10 cellular contexts compared by ENCODE assay signal in genomic region chr3:188468672-188469071, GRCh38.
DNase-seq lines count a peak whose midpoint lies in the region; ATAC-seq, FAIRE-seq and TF ChIP-seq lines count a peak whose summit lies in the region.
"Had no signal": no experiment of that assay in that cellular context is flagged by ENCODE, and none has a peak within 500 bp of the region (broad histone marks: within the 10 kb centered on the region; RNA-seq: fewer than 3 reads in every experiment).

No MANE protein-coding gene starts in this region.

- H3K27me3 ChIP-seq in adipocyte (replicated peaks; ENCODE audit: control insufficient read depth, insufficient read depth, low read length), result no peaks in the 10 kb centered on the region

- peak; percentile 84 for FAIRE-seq in kidney (lab: Jason Lieb, UNC)

- peak overlapping the region; percentile 48 for H3K4me3 ChIP-seq in adipocyte (ENCODE audit: low read length)
- peak overlapping the region; percentile 12 to 30 for H3K4me3 ChIP-seq in kidney (ENCODE audit: low read length in 2 of 2)

- H3K27me3 Mint-ChIP-seq in T-helper 2 cell treated with Interferon-gamma antibody and Interleukin-4, amounts not matched to agents 5 μg/mL and 100 μg/mL, for 36 hours (ENCODE audit: low read depth), result no peaks in the 10 kb centered on the region
- H3K27me3 Mint-ChIP-seq: activated CD4-positive, alpha-beta T cell treated with anti-CD3 and anti-CD28 coated beads, Interleukin-2, amount 10 ng/mL, durations not matched to agents 7 days and 5 days had no signal

- no peaks in the 10 kb centered on the region for H3K9me3 ChIP-seq in adipocyte (ENCODE audit: control insufficient read depth, low read length)
- no peaks in the 10 kb centered on the region for H3K9me3 ChIP-seq in kidney (ENCODE audit: control insufficient read depth in 1 of 2, low read length in 2 of 2)

- no peak for TF ChIP-seq CTCF in kidney (IDR thresholded peaks at IDR 0.05; ENCODE audit: borderline replicate concordance, extremely low read depth, insufficient read depth)

- no peak overlapping the region for H3K27ac Mint-ChIP-seq in T-helper 2 cell treated with Interferon-gamma antibody and Interleukin-4, amounts not matched to agents 5 μg/mL and 100 μg/mL, for 36 hours
- H3K27ac Mint-ChIP-seq: activated CD4-positive, alpha-beta T cell treated with anti-CD3 and anti-CD28 coated beads, Interleukin-2, amount 10 ng/mL, durations not matched to agents 7 days and 5 days had no signal

- no peak overlapping the region for H3K4me3 Mint-ChIP-seq in T-helper 2 cell treated with Interferon-gamma antibody and Interleukin-4, amounts not matched to agents 5 μg/mL and 100 μg/mL, for 36 hours
- H3K4me3 Mint-ChIP-seq: activated CD4-positive, alpha-beta T cell treated with anti-CD3 and anti-CD28 coated beads, Interleukin-2, amount 10 ng/mL, durations not matched to agents 7 days and 5 days had no signal

- peaks cover 54% of the 10 kb centered on the region for H3K4me1 ChIP-seq in adipocyte (ENCODE audit: control insufficient read depth, insufficient read depth, low read length)
- H3K4me1 ChIP-seq in kidney (ENCODE audit: control insufficient read depth in 1 of 2, insufficient read depth in 1 of 2, low read depth in 1 of 2, low read length in 2 of 2), result peaks cover 13 to 29% of the 10 kb centered on the region in 2 donors

- no peak for ATAC-seq in HG03196 (IDR thresholded peaks at IDR 0.05; ENCODE audit: unreplicated experiment)
- no peak for ATAC-seq in GM18520 (IDR thresholded peaks at IDR 0.05; ENCODE audit: unreplicated experiment)

- H3K9me3 Mint-ChIP-seq in T-helper 2 cell treated with Interferon-gamma antibody and Interleukin-4, amounts not matched to agents 5 μg/mL and 100 μg/mL, for 36 hours, result no peaks in the 10 kb centered on the region

- no peaks in the 10 kb centered on the region for H3K4me1 Mint-ChIP-seq in T-helper 2 cell treated with Interferon-gamma antibody and Interleukin-4, amounts not matched to agents 5 μg/mL and 100 μg/mL, for 36 hours (ENCODE audit: low read depth)
- H3K4me1 Mint-ChIP-seq: activated CD4-positive, alpha-beta T cell treated with anti-CD3 and anti-CD28 coated beads, Interleukin-2, amount 10 ng/mL, durations not matched to agents 7 days and 5 days had no signal

- intact Hi-C loops in kidney (cut with DNase I), result no loop called here

- DNase-seq in NCI-H1105 (lab: John Stamatoyannopoulos, UW), result peak; percentile 60
- no peak for DNase-seq in adipocyte (ENCODE audit: low read depth)
- peak; percentile 80 for DNase-seq in kidney
- peak in 19 of 49 donors; percentile 3 to 51 (median 23) for DNase-seq in substantia nigra (lab: John Stamatoyannopoulos, UW)
- no peak for DNase-seq in inferior parietal cortex (ENCODE audit: extremely low spot score)
- DNase-seq in T-helper 2 cell treated with Interferon-gamma antibody and Interleukin-4, amounts not matched to agents 5 μg/mL and 100 μg/mL, for 36 hours (ENCODE audit: low spot score), result no peak
- DNase-seq: activated CD4-positive, alpha-beta T cell treated with anti-CD3 and anti-CD28 coated beads, Interleukin-2, amount 10 ng/mL, durations not matched to agents 7 days and 5 days; central memory CD4-positive, alpha-beta T cell had no signal

- no peaks in the 10 kb centered on the region for H3K36me3 ChIP-seq in adipocyte (ENCODE audit: control insufficient read depth, insufficient read depth, low read length, severe bottlenecking)
- no peaks in the 10 kb centered on the region for H3K36me3 ChIP-seq in kidney (ENCODE audit: control insufficient read depth in 1 of 2, insufficient read depth in 2 of 2, low read length in 2 of 2)

- H3K9ac ChIP-seq in adipocyte (ENCODE audit: low read length), result peak overlapping the region; percentile 37
- H3K9ac ChIP-seq in kidney (ENCODE audit: low read length in 2 of 2), result no peak overlapping the region

- peaks cover 20% of the 10 kb centered on the region for H3K36me3 Mint-ChIP-seq in T-helper 2 cell treated with Interferon-gamma antibody and Interleukin-4, amounts not matched to agents 5 μg/mL and 100 μg/mL, for 36 hours (ENCODE audit: low read depth)

- H3K27ac ChIP-seq in kidney (ENCODE audit: low read depth in 2 of 2, low read length in 2 of 2), result peak overlapping the region; percentile 77 to 81
- peak overlapping the region; percentile 49 for H3K27ac ChIP-seq in substantia nigra (ENCODE audit: low read depth, low read length, poor library complexity, severe bottlenecking)

Comparison
In these comparisons a context has a peak if more than half of its experiments do, and no peak if none do; other contexts are left out.
1. DNase-seq: peak in NCI-H1105 (single experiment) and kidney (single experiment); none in adipocyte (single experiment), inferior parietal cortex (single experiment) and T-helper 2 cell treated with Interferon-gamma antibody and Interleukin-4, amounts not matched to agents 5 μg/mL and 100 μg/mL, for 36 hours (single experiment).